ENCODE assay signal across 9 cellular contexts in genomic region chr6:68196645-68197044, GRCh38.
DNase-seq lines count a peak whose midpoint lies in the region; ATAC-seq and TF ChIP-seq lines count a peak whose summit lies in the region.
"Had no signal": no experiment of that assay in that cellular context is flagged by ENCODE, and none has a peak within 500 bp of the region (broad histone marks: within the 10 kb centered on the region; RNA-seq: fewer than 3 reads in every experiment).

No MANE protein-coding gene starts in this region.

- H3K27me3 ChIP-seq in iPS DF 6.9 (ENCODE audit: control insufficient read depth, insufficient read depth, low read length) (no peaks in the 10 kb centered on the region), ovary (no peaks in the 10 kb centered on the region)

- ATAC-seq in GM18511 (IDR thresholded peaks at IDR 0.05; ENCODE audit: unreplicated experiment), result peak; percentile 61
- peak; percentile 52 for ATAC-seq in HG03045 (IDR thresholded peaks at IDR 0.05; ENCODE audit: unreplicated experiment)
- no peak for ATAC-seq in HG03378 (IDR thresholded peaks at IDR 0.05; ENCODE audit: unreplicated experiment)

- WGBS in iPS DF 6.9 (ENCODE audit: insufficient coverage, insufficient read length), result no CpG with 5 or more reads among the region's 3 CpGs
- WGBS in ovary, 3 donors, result 27 to 40% (median 32%) methylated on average over 3 of the region's 3 CpGs

- H3K36me3 ChIP-seq in iPS DF 6.9 (ENCODE audit: control insufficient read depth, insufficient read depth, low read length), result no peaks in the 10 kb centered on the region
- no peaks in the 10 kb centered on the region for H3K36me3 ChIP-seq in ovary
- H3K36me3 ChIP-seq: thoracic aorta had no signal

- intact Hi-C loops in ovary (cut with DNase I), result no loop called here

- DNase-seq in RKO (ENCODE audit: low spot score) (peak; percentile 24), iPS DF 6.9 (ENCODE audit: low read depth, low spot score) (peak; percentile 35), ovary (no peak)
- no peak for DNase-seq in activated naive CD4-positive, alpha-beta T cell treated with anti-CD3 and anti-CD28 coated beads, Interleukin-2, amount 50 U/mL, for 16 hours
- DNase-seq in stimulated activated CD4-positive, alpha-beta T cell treated with anti-CD3 and anti-CD28 coated beads, Interleukin-1b, Interleukin-23, amount 100 ng/mL, for 48 hours, result no peak

- no peaks in the 10 kb centered on the region for H3K9me3 ChIP-seq in iPS DF 6.9 (ENCODE audit: control insufficient read depth, insufficient read depth, low read length)
- H3K9me3 ChIP-seq in ovary, result no peaks in the 10 kb centered on the region
- H3K9me3 ChIP-seq: thoracic aorta had no signal

- TF ChIP-seq POLR2A in ovary (IDR thresholded peaks at IDR 0.05), result no peak

- no peak for TF ChIP-seq CTCF in ovary (IDR thresholded peaks at IDR 0.05)

- H3K4me1 ChIP-seq in iPS DF 6.9 (ENCODE audit: control insufficient read depth, insufficient read depth, low read length) (no peaks in the 10 kb centered on the region), ovary (ENCODE audit: insufficient read depth) (no peaks in the 10 kb centered on the region)

- H3K4me3 ChIP-seq in iPS DF 6.9 (ENCODE audit: low read length) (no peak overlapping the region), ovary (no peak overlapping the region)
- H3K4me3 ChIP-seq: thoracic aorta had no signal

- TF ChIP-seq EP300 in ovary (IDR thresholded peaks at IDR 0.05), result no peak

- H3K27ac ChIP-seq in iPS DF 6.9 (ENCODE audit: low read length), result no peak overlapping the region
- H3K27ac ChIP-seq in ovary, result no peak overlapping the region
- H3K27ac ChIP-seq: thoracic aorta had no signal

Comparison
In these comparisons a context has a peak if more than half of its experiments do, and no peak if none do; other contexts are left out.
1. DNase-seq: peak in RKO (single experiment) and iPS DF 6.9 (single experiment); none in activated naive CD4-positive, alpha-beta T cell treated with anti-CD3 and anti-CD28 coated beads, Interleukin-2, amount 50 U/mL, for 16 hours (single experiment), stimulated activated CD4-positive, alpha-beta T cell treated with anti-CD3 and anti-CD28 coated beads, Interleukin-1b, Interleukin-23, amount 100 ng/mL, for 48 hours (single experiment) and ovary (0 of 5).